Comparison of ENCODE assay signal across 23 cellular contexts in the genomic region with DNA sequence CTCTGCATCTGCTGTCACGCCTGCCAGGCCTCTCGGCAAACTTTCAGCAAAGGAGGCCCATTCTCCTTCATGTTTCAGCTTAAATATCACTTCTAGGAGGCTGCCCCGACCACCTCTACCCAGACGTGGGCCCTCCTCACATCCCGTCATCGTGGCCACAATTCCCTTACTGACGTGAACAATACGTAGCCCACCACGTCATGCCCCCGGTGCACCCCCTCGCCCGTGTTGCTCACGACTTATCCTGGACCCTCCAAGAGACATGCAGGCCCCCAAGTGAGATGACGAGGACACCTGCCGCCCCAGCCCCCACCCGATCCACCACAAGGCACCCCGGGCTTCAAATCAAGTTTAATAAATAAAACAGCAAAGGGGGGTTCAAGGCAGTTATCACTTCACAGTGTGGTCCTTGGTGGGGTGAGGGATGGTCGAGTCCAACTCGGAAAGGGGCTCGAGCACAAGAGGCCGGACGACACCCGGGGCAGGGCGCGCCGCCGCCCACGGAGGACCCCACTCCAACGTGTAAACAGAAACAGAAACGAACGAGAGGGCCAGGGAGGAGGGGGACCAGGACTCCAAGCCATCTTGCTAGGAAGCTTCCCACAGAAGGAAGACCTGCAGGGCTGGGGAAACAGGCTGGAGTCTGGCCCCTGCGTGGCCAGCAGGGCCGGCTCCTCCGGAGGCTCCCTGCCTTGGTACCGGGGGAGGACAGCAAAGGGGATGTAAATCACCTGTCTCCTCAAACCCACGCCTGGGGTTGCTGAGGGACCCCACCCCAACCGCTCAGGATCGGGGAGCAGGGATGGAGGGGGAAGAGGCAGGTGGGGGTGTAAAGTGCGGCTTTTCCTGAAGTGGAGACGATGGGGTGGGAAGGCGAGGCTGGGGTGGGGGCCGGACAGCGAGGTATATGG. TPM values are rescaled to one million over a fixed set of nuclear protein-coding genes. Genes with fewer than 3 reads are reported as not detected.
DNase-seq lines count a peak whose midpoint lies in the region; ATAC-seq and TF ChIP-seq lines count a peak whose summit lies in the region.
"Had no signal": no experiment of that assay in that cellular context is flagged by ENCODE, and none has a peak within 500 bp of the region (broad histone marks: within the 10 kb centered on the region; RNA-seq: fewer than 3 reads in every experiment).

No MANE protein-coding gene starts in this region.

- no peak overlapping the region for H3K4me3 ChIP-seq in breast epithelium
- no peak overlapping the region for H3K4me3 ChIP-seq in transverse colon
- H3K4me3 ChIP-seq: GM23248 had no signal

- H3K27me3 Mint-ChIP-seq in MCF 10A (ENCODE audit: insufficient read depth, unreplicated experiment): no peaks in the 10 kb centered on the region
- H3K27me3 Mint-ChIP-seq in chondrocyte (ENCODE audit: low read depth): no peaks in the 10 kb centered on the region
- no peaks in the 10 kb centered on the region for H3K27me3 Mint-ChIP-seq in activated naive CD4-positive, alpha-beta T cell treated with anti-CD3 and anti-CD28 coated beads for 36 hours (ENCODE audit: low read depth)

- ATAC-seq in HG03520 (IDR thresholded peaks at IDR 0.05; ENCODE audit: unreplicated experiment): no peak

- no peaks in the 10 kb centered on the region for H3K27me3 ChIP-seq in breast epithelium
- H3K27me3 ChIP-seq in transverse colon: no peaks in the 10 kb centered on the region
- H3K27me3 ChIP-seq: BE2C had no signal

- BruUV-seq in MCF 10A (replicated peaks; lab: Mats Ljungman, UMichigan): TSS peak; percentile 34

- POLR2A ChIA-PET in MCF 10A (lab: Yijun Ruan, JAX): no interaction called here

- DNase-seq in MCF 10A (ENCODE audit: unreplicated experiment) (no peak), breast epithelium (ENCODE audit: low spot score in 2 of 2) (no peak), chondrocyte (ENCODE audit: low spot score) (peak; percentile 88), posterior vena cava (ENCODE audit: low spot score) (peak; percentile 77), transverse colon (no peak)
- DNase-seq in activated naive CD4-positive, alpha-beta T cell treated with anti-CD3 and anti-CD28 coated beads for 36 hours: no peak
- DNase-seq: 8988T, ACHN, BE2C, DMS153, DND-41, GM23248, H9, KG1, NCI-H1048, NCI-H1417, NCI-H1694, NCI-H2029 treated with DMSO at 0.1 percent for 48 hours, NCI-H446 treated with DMSO at 0.1 percent for 48 hours, NCI-H526 treated with DMSO at 0.1 percent for 48 hours, SHP77 had no signal

- CTCF ChIA-PET in MCF 10A (lab: Yijun Ruan, JAX): no interaction called here
- CTCF ChIA-PET in activated naive CD4-positive, alpha-beta T cell treated with anti-CD3 and anti-CD28 coated beads for 36 hours (lab: Charles Lee): no interaction called here

- TF ChIP-seq CTCF in MCF 10A (IDR thresholded peaks at IDR 0.05; ENCODE audit: unreplicated experiment) (no peak), breast epithelium (IDR thresholded peaks at IDR 0.05) (no peak), chondrocyte (IDR thresholded peaks at IDR 0.05) (no peak), transverse colon (IDR thresholded peaks at IDR 0.05) (no peak)

- H3K27ac ChIP-seq in breast epithelium (no peak overlapping the region), transverse colon (no peak overlapping the region)
- H3K27ac ChIP-seq: GM23248, RWPE1 had no signal

- peaks cover 11% of the 10 kb centered on the region for H3K36me3 ChIP-seq in breast epithelium
- peaks cover 0 to 27% (median 0%) of the 10 kb centered on the region in 4 donors for H3K36me3 ChIP-seq in transverse colon

- no peak for TF ChIP-seq EP300 in transverse colon (IDR thresholded peaks at IDR 0.05; ENCODE audit: low read depth)

- H3K4me3 Mint-ChIP-seq in MCF 10A (ENCODE audit: unreplicated experiment): no peak overlapping the region
- H3K4me3 Mint-ChIP-seq in chondrocyte (ENCODE audit: unreplicated experiment): no peak overlapping the region
- no peak overlapping the region for H3K4me3 Mint-ChIP-seq in activated naive CD4-positive, alpha-beta T cell treated with anti-CD3 and anti-CD28 coated beads for 36 hours

- H3K27ac Mint-ChIP-seq in MCF 10A (ENCODE audit: low read depth, unreplicated experiment) (no peak overlapping the region), chondrocyte (ENCODE audit: unreplicated experiment) (no peak overlapping the region)
- H3K27ac Mint-ChIP-seq in activated naive CD4-positive, alpha-beta T cell treated with anti-CD3 and anti-CD28 coated beads for 36 hours: no peak overlapping the region

- in situ Hi-C loops in transverse colon (cut with MboI; ENCODE audit: low pct_ligation_motif_present in 1 of 4, low pct_unique_long_range_greater_than_20kb in 1 of 4, low sequenced_read_pairs in 3 of 4): no loop called here

- TF ChIP-seq POLR2A in breast epithelium (IDR thresholded peaks at IDR 0.05): no peak
- TF ChIP-seq POLR2A in transverse colon (IDR thresholded peaks at IDR 0.05): no peak

- H3K36me3 Mint-ChIP-seq in MCF 10A (ENCODE audit: insufficient read depth, unreplicated experiment) (peaks cover 33% of the 10 kb centered on the region), chondrocyte (ENCODE audit: low read depth) (peaks cover 11% of the 10 kb centered on the region)
- H3K36me3 Mint-ChIP-seq in activated naive CD4-positive, alpha-beta T cell treated with anti-CD3 and anti-CD28 coated beads for 36 hours (ENCODE audit: low read depth): peaks cover 9% of the 10 kb centered on the region

- H3K9me3 Mint-ChIP-seq in MCF 10A (ENCODE audit: unreplicated experiment) (no peaks in the 10 kb centered on the region), chondrocyte (ENCODE audit: low read depth) (no peaks in the 10 kb centered on the region)
- no peaks in the 10 kb centered on the region for H3K9me3 Mint-ChIP-seq in activated naive CD4-positive, alpha-beta T cell treated with anti-CD3 and anti-CD28 coated beads for 36 hours
- H3K9me3 Mint-ChIP-seq: H9 had no signal

- H3K4me1 ChIP-seq in breast epithelium: no peaks in the 10 kb centered on the region
- H3K4me1 ChIP-seq in transverse colon: no peaks in the 10 kb centered on the region
- H3K4me1 ChIP-seq: BE2C had no signal

- H3K4me1 Mint-ChIP-seq in MCF 10A (ENCODE audit: insufficient read depth, unreplicated experiment): no peaks in the 10 kb centered on the region
- H3K4me1 Mint-ChIP-seq in chondrocyte (ENCODE audit: low read depth): no peaks in the 10 kb centered on the region
- no peaks in the 10 kb centered on the region for H3K4me1 Mint-ChIP-seq in activated naive CD4-positive, alpha-beta T cell treated with anti-CD3 and anti-CD28 coated beads for 36 hours (ENCODE audit: low read depth)
- H3K4me1 Mint-ChIP-seq: H9 had no signal

- 92% methylated on average over 17 to 43 of the region's 43 CpGs for WGBS in transverse colon (ENCODE audit: low coverage in 1 of 2), 2 donors

- no peaks in the 10 kb centered on the region for H3K9me3 ChIP-seq in breast epithelium
- no peaks in the 10 kb centered on the region for H3K9me3 ChIP-seq in transverse colon
- H3K9me3 ChIP-seq: BE2C had no signal

- intact Hi-C loops in MCF 10A (cut with micrococcal nuclease) (no loop called here), breast epithelium (cut with DNase I; ENCODE audit: low total_unique reads) (no loop called here), posterior vena cava (cut with DNase I) (no loop called here), transverse colon (cut with DNase I; ENCODE audit: low total_unique reads) (no loop called here)
- intact Hi-C loops in activated naive CD4-positive, alpha-beta T cell treated with anti-CD3 and anti-CD28 coated beads for 36 hours (cut with micrococcal nuclease): no loop called here

RNA-seq across cellular contexts. Expression of gene PLPP2, which starts 14.3 kb away (rescaled TPM):
- total RNA-seq in MCF 10A (2022) (5.4 and 9.4 TPM in 2 replicates), breast epithelium (100 to 1,000 TPM in 2 of 3 donors, under 1 TPM in 1; 0.48 to 166 (median 120) TPM), chondrocyte (0.36 to 4.1 TPM (median 3.0 TPM) in 3 replicates), posterior vena cava (1 to 10 TPM in 1 of 2 donors, under 1 TPM in 1; 0.83 to 4.5 TPM), transverse colon (100 to 1,000 TPM; 130 to 190 (median 159) TPM)
- under 1 TPM; 0.25 to 0.41 TPM for total RNA-seq in activated naive CD4-positive, alpha-beta T cell treated with anti-CD3 and anti-CD28 coated beads for 36 hours

RNA-seq across cellular contexts. Expression of gene MIER2, which starts 39.1 kb away (rescaled TPM):
- 24.2 TPM in 2 replicates for total RNA-seq in MCF 10A (2022)
- total RNA-seq in breast epithelium: 10 to 100 TPM in 2 of 3 donors, 1 to 10 TPM in 1; 5.4 to 17.0 (median 12.8) TPM
- 40.2 to 44.5 TPM (median 42.4 TPM) in 3 replicates for total RNA-seq in chondrocyte
- 10 to 100 TPM; 18.8 to 25.3 TPM for total RNA-seq in posterior vena cava
- 10 to 100 TPM; 19.4 to 20.4 TPM for total RNA-seq in activated naive CD4-positive, alpha-beta T cell treated with anti-CD3 and anti-CD28 coated beads for 36 hours
- 10 to 100 TPM in 3 of 4 donors, 1 to 10 TPM in 1; 8.2 to 41.1 (median 16.7) TPM for total RNA-seq in transverse colon

Comparison
In these comparisons a context has a peak if more than half of its experiments do, and no peak if none do; other contexts are left out.
1. DNase-seq: peak in chondrocyte (single experiment) and posterior vena cava (single experiment); none in MCF 10A (single experiment), breast epithelium (0 of 2), activated naive CD4-positive, alpha-beta T cell treated with anti-CD3 and anti-CD28 coated beads for 36 hours (single experiment) and transverse colon (single experiment).